Comparison of ENCODE assay signal across 31 cellular contexts in the genomic region with DNA sequence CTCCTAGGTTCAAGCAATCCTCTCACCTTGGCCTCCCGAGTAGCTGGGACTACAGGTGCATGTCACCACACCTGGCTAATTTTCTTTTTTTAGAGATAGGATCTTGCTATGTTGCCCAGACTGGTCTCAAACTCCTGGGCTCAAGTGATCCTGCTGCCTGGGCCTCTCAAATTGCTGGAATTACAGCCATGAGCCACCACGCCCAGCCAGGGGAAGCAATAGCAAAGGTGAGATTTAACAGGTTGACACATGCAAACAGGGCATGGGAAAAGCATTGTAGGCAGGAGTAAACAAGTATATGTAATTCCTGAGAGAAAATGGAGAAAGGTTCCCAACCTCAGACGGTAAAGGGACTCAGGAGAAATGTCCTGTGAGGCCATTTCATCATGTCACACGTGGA.
"Had no signal": no experiment of that assay in that cellular context is flagged by ENCODE, and none has a peak within 500 bp of the region (broad histone marks: within the 10 kb centered on the region; RNA-seq: fewer than 3 reads in every experiment).

No MANE protein-coding gene starts in this region.

- H3K4me2 ChIP-seq: hepatocyte had no signal

- H3K79me2 ChIP-seq: hepatocyte had no signal

- H3K4me1 ChIP-seq: left lung, lower lobe of right lung, pancreas, prostate gland, suprapubic skin, upper lobe of left lung, vagina had no signal

- H3K4me3 ChIP-seq: hepatocyte, left lung, lower lobe of right lung, pancreas, prostate gland, skin epidermis, suprapubic skin, thoracic aorta, tibial artery, upper lobe of left lung, vagina had no signal

- H3K27ac Mint-ChIP-seq: nephron; stimulated activated effector memory CD8-positive, alpha-beta T cell treated with anti-CD3 and anti-CD28 coated beads, Interleukin-12 subunit alpha, Interleukin-12 subunit beta, amount 100 ng/mL, for 72 hours; stimulated activated naive CD8-positive, alpha-beta T cell treated with anti-CD3 and anti-CD28 coated beads, Interleukin-15, Interleukin-2, amounts not matched to agents 100 ng/mL and 50 ng/mL, for 24 hours had no signal

- H3K36me3 ChIP-seq: left lung, lower lobe of right lung, pancreas, prostate gland, suprapubic skin, thoracic aorta, tibial artery, upper lobe of left lung, vagina had no signal

- H3K4me3 Mint-ChIP-seq: naive thymus-derived CD8-positive, alpha-beta T cell; nephron; neural crest cell; stimulated activated effector memory CD8-positive, alpha-beta T cell treated with anti-CD3 and anti-CD28 coated beads, Interleukin-12 subunit alpha, Interleukin-12 subunit beta, amount 100 ng/mL, for 72 hours; stimulated activated naive CD8-positive, alpha-beta T cell treated with anti-CD3 and anti-CD28 coated beads, Interleukin-15, Interleukin-2, amounts not matched to agents 100 ng/mL and 50 ng/mL, for 24 hours had no signal

- H3K4me1 Mint-ChIP-seq: neural crest cell; stimulated activated effector memory CD8-positive, alpha-beta T cell treated with anti-CD3 and anti-CD28 coated beads, Interleukin-12 subunit alpha, Interleukin-12 subunit beta, amount 100 ng/mL, for 72 hours had no signal

- H3K9me3 ChIP-seq: left lung, lower lobe of right lung, pancreas, prostate gland, suprapubic skin, thoracic aorta, tibial artery, upper lobe of left lung, vagina had no signal

- DNase-seq: kidney glomerular epithelial cell; left cardiac atrium; left lung; lower lobe of right lung; mammary epithelial cell; mesenchymal stem cell; naive thymus-derived CD8-positive, alpha-beta T cell; nucleus accumbens; pancreas; posterior cingulate gyrus; retina; right cardiac atrium; stimulated activated CD4-positive, alpha-beta T cell treated with anti-CD3 and anti-CD28 coated beads, Interleukin-12 subunit alpha, Interleukin-12 subunit beta, amount 100 ng/mL, for 4 hours; stimulated activated CD4-positive, alpha-beta T cell treated with anti-CD3 and anti-CD28 coated beads, Interleukin-15, amount 100 ng/mL, for 24 hours; stimulated activated CD4-positive, alpha-beta T cell treated with anti-CD3 and anti-CD28 coated beads, Interleukin-2, amount 100 ng/mL, for 24 hours; stimulated activated CD4-positive, alpha-beta T cell treated with anti-CD3 and anti-CD28 coated beads, Interleukin-4, amount 100 ng/mL, for 24 hours; stimulated activated naive CD4-positive, alpha-beta T cell; tibial artery; upper lobe of left lung had no signal

- H3K27me3 ChIP-seq: hepatocyte, left lung, pancreas, suprapubic skin, tibial artery, upper lobe of left lung, vagina had no signal

- FAIRE-seq: keratinocyte, pancreas had no signal

- ATAC-seq: left cardiac atrium; left lung; lower lobe of right lung; naive thymus-derived CD8-positive, alpha-beta T cell; pancreas; right cardiac atrium; sciatic nerve; stimulated activated effector memory CD8-positive, alpha-beta T cell treated with anti-CD3 and anti-CD28 coated beads, Interleukin-12 subunit alpha, Interleukin-12 subunit beta, amount 100 ng/mL, for 72 hours had no signal

- H2AFZ ChIP-seq: hepatocyte had no signal

- H3K9me3 Mint-ChIP-seq: stimulated activated effector memory CD8-positive, alpha-beta T cell treated with anti-CD3 and anti-CD28 coated beads, Interleukin-12 subunit alpha, Interleukin-12 subunit beta, amount 100 ng/mL, for 72 hours; stimulated activated naive CD8-positive, alpha-beta T cell treated with anti-CD3 and anti-CD28 coated beads, Interleukin-15, Interleukin-2, amounts not matched to agents 100 ng/mL and 50 ng/mL, for 24 hours had no signal

- H3K27me3 Mint-ChIP-seq: naive thymus-derived CD8-positive, alpha-beta T cell; stimulated activated naive CD8-positive, alpha-beta T cell treated with anti-CD3 and anti-CD28 coated beads, Interleukin-15, Interleukin-2, amounts not matched to agents 100 ng/mL and 50 ng/mL, for 24 hours had no signal

- H3K36me3 Mint-ChIP-seq: naive thymus-derived CD8-positive, alpha-beta T cell; stimulated activated effector memory CD8-positive, alpha-beta T cell treated with anti-CD3 and anti-CD28 coated beads, Interleukin-12 subunit alpha, Interleukin-12 subunit beta, amount 100 ng/mL, for 72 hours had no signal

- H3K27ac ChIP-seq: hepatocyte, left lung, lower lobe of right lung, pancreas, prostate gland, skin epidermis, suprapubic skin, thoracic aorta, tibial artery, upper lobe of left lung, vagina had no signal
